In the genomic region with DNA sequence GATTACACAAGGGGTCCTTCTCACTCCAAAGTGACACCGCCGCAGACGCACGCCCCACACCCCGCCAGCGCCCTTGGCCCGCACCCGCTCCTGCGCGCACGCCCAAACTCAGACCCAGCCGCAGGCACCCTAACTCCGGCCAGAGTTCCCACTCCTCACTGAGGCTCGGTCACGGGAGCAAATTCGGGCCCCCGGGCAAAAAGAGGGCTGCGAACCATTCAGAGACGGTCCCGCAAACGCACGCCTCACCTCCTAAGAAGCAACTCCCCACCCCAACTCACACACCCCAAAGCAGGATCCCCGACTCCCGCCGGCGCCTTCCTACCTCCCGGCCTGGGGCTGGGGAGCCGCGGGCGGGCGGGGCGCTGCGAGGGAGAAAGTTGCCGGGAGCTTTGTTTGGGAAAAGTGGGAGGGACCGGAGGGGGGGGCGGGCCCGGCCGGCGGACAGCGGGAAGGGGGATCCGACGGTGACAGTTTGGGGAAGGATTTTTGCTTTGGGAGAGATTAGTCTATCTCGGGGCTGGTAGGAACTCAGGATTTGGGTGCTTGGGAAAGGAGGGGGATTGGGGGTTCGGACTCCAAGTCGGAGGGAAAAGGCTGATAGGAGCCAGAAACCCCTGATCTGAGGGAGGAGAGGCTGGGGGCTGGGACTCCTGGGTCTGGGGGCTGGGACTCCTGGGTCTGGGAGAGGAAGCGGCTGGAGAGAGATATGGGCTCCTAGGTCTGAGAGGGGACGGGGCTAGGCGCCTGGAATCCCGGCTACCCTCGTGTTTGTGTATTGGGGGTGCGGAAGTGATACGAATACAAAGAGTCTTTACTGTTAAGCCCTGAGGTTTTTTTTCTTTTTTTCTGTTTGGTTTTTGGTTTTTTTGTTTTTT, we compare ENCODE assay signal across 8 cellular contexts. TPM values are rescaled to one million over a fixed set of nuclear protein-coding genes. Genes with fewer than 3 reads are reported as not detected.
A peak's percentile ranks its signal among the peaks of the same experiment; 100 is the strongest.
DNase-seq lines count a peak whose midpoint lies in the region; ATAC-seq and TF ChIP-seq lines count a peak whose summit lies in the region.

Gene TEAD2, minus strand, starts transcription at position 369 of the 878 bp plus-strand sequence. CDS start 2,341 bp downstream, outside the sequence.

- H3K27me3 Mint-ChIP-seq in chondrocyte (ENCODE audit: low read depth): no peaks in the 10 kb centered on the region
- peaks cover 10% of the 10 kb centered on the region for H3K27me3 Mint-ChIP-seq in stimulated activated naive CD8-positive, alpha-beta T cell treated with anti-CD3 and anti-CD28 coated beads, Interleukin-15, amount 100 ng/mL, for 72 hours
- H3K27me3 Mint-ChIP-seq in T-helper 17 cell: no peaks in the 10 kb centered on the region

- H3K27ac Mint-ChIP-seq in chondrocyte (ENCODE audit: unreplicated experiment) (no peak within 1 kb of the TSS), T-helper 17 cell (no peak within 1 kb of the TSS)
- no peak within 1 kb of the TSS for H3K27ac Mint-ChIP-seq in stimulated activated naive CD8-positive, alpha-beta T cell treated with anti-CD3 and anti-CD28 coated beads, Interleukin-15, amount 100 ng/mL, for 72 hours

- DNase-seq in DMS 273 treated with DMSO at 0.1 percent for 48 hours (lab: John Stamatoyannopoulos, UW) (peak; percentile 39), NCI-H460 (ENCODE audit: extremely low read depth, low read depth) (peak; percentile 20), chondrocyte (ENCODE audit: low spot score) (no peak), T-helper 17 cell (no peak)
- DNase-seq in stimulated activated naive CD8-positive, alpha-beta T cell treated with anti-CD3 and anti-CD28 coated beads, Interleukin-15, amount 100 ng/mL, for 72 hours: peak in 1 of 2 donors; percentile 30

- H3K27ac ChIP-seq in layer of hippocampus (ENCODE audit: low read depth, low read length): peak within 1 kb of the TSS; percentile 65

- no peak for TF ChIP-seq CTCF in chondrocyte (IDR thresholded peaks at IDR 0.05)

- H3K9me3 ChIP-seq in T-helper 17 cell (ENCODE audit: control insufficient read depth, low read length, poor library complexity, severe bottlenecking): no peaks in the 10 kb centered on the region

- peaks cover 17% of the 10 kb centered on the region for H3K4me1 Mint-ChIP-seq in chondrocyte (ENCODE audit: low read depth)
- no peaks in the 10 kb centered on the region for H3K4me1 Mint-ChIP-seq in stimulated activated naive CD8-positive, alpha-beta T cell treated with anti-CD3 and anti-CD28 coated beads, Interleukin-15, amount 100 ng/mL, for 72 hours
- H3K4me1 Mint-ChIP-seq in T-helper 17 cell: peaks cover 20% of the 10 kb centered on the region

- H3K27me3 ChIP-seq in layer of hippocampus (ENCODE audit: control insufficient read depth, insufficient read depth, low read length): peaks cover 16% of the 10 kb centered on the region

- peaks cover 4% of the 10 kb centered on the region for H3K36me3 Mint-ChIP-seq in chondrocyte (ENCODE audit: low read depth)
- peaks cover 6% of the 10 kb centered on the region for H3K36me3 Mint-ChIP-seq in T-helper 17 cell (ENCODE audit: low read depth)

- ATAC-seq in stimulated activated naive CD8-positive, alpha-beta T cell treated with anti-CD3 and anti-CD28 coated beads, Interleukin-15, amount 100 ng/mL, for 72 hours: peak; percentile 18
- ATAC-seq in GM21447 (IDR thresholded peaks at IDR 0.05; ENCODE audit: unreplicated experiment) (no peak), GM18498 (IDR thresholded peaks at IDR 0.05; ENCODE audit: unreplicated experiment) (no peak), T-helper 17 cell (no peak)

- no peaks in the 10 kb centered on the region for H3K9me3 Mint-ChIP-seq in chondrocyte (ENCODE audit: low read depth)
- H3K9me3 Mint-ChIP-seq in stimulated activated naive CD8-positive, alpha-beta T cell treated with anti-CD3 and anti-CD28 coated beads, Interleukin-15, amount 100 ng/mL, for 72 hours: no peaks in the 10 kb centered on the region

- H3K4me3 Mint-ChIP-seq in chondrocyte (ENCODE audit: unreplicated experiment): no peak within 1 kb of the TSS
- peak within 1 kb of the TSS in 1 of 2 donors; percentile 36 for H3K4me3 Mint-ChIP-seq in stimulated activated naive CD8-positive, alpha-beta T cell treated with anti-CD3 and anti-CD28 coated beads, Interleukin-15, amount 100 ng/mL, for 72 hours
- H3K4me3 Mint-ChIP-seq in T-helper 17 cell: no peak within 1 kb of the TSS

RNA-seq across cellular contexts. Expression of gene TEAD2, which starts in this region (rescaled TPM):
- 13.7 and 13.8 TPM in 2 replicates for total RNA-seq in NCI-H460 (2014; rRNA removed; shearing (Covaris generic))
- 11.7 and 12.9 TPM in 2 replicates for polyA plus RNA-seq in NCI-H460 (2014; cell fraction: nucleus; rRNA removed)
- total RNA-seq in chondrocyte (49.6 to 63.8 TPM (median 62.6 TPM) in 3 replicates), T-helper 17 cell (under 1 TPM in 1 of 2 donors, not detected in 1; 0.17 TPM)

Comparison
In these comparisons a context has a peak if more than half of its experiments do, and no peak if none do; other contexts are left out.
1. RNA of gene TEAD2 (total RNA-seq): 49.6 to 63.8 TPM in chondrocyte and 13.7 to 13.8 TPM in NCI-H460; 0.17 TPM in T-helper 17 cell; every median in the first group is over 10 times any median in the second.
2. DNase-seq: peak in DMS 273 treated with DMSO at 0.1 percent for 48 hours (single experiment) and NCI-H460 (single experiment); none in chondrocyte (single experiment) and T-helper 17 cell (0 of 3).